Comparison of ENCODE assay signal across 23 cellular contexts in genomic region chr3:160478338-160478737, GRCh38. TPM values are rescaled to one million over a fixed set of nuclear protein-coding genes. Genes with fewer than 3 reads are reported as not detected.
DNase-seq lines count a peak whose midpoint lies in the region; TF ChIP-seq lines count a peak whose summit lies in the region.
"Had no signal": no experiment of that assay in that cellular context is flagged by ENCODE, and none has a peak within 500 bp of the region (broad histone marks: within the 10 kb centered on the region; RNA-seq: fewer than 3 reads in every experiment).

No MANE protein-coding gene starts in this region.

- 81 to 82% methylated on average over 5 of the region's 5 CpGs for WGBS in lower leg skin, 2 donors

- DNase-seq in AG04449 (ENCODE audit: low read depth, low spot score) = peak; percentile 21
- DNase-seq in HCEC 1CT = peak; percentile 33
- DNase-seq in astrocyte of the hippocampus (ENCODE audit: low read depth, low spot score) = peak; percentile 18
- peak; percentile 68 for DNase-seq in fibroblast of the aortic adventitia (ENCODE audit: low read depth)
- DNase-seq in RWPE1 (ENCODE audit: low spot score) = no peak
- DNase-seq in lower leg skin (ENCODE audit: low spot score in 2 of 2) = no peak
- DNase-seq in NCI-H526 treated with DMSO at 0.1 percent for 48 hours (lab: John Stamatoyannopoulos, UW) = no peak
- no peak for DNase-seq in DMS 273 (lab: John Stamatoyannopoulos, UW; ENCODE audit: unreplicated experiment)
- DNase-seq: activated CD4-positive, alpha-beta T cell treated with anti-CD3 and anti-CD28 coated beads, Interleukin-2, amount 50 U/mL, for 1 hour; activated CD8-positive, alpha-beta memory T cell treated with anti-CD3 and anti-CD28 coated beads, Interleukin-2, amount 50 U/mL, for 48 hours; DMS153; foreskin melanocyte; GF-D8; immature natural killer cell; left lung; midbrain; NCI-H1092; NCI-H2081; posterior cingulate gyrus; sigmoid colon; T-helper 2 cell; WERI-Rb-1 had no signal

- no peak overlapping the region for H3K4me3 ChIP-seq in AG04449 (ENCODE audit: low read depth, low read length)
- H3K4me3 ChIP-seq in fibroblast of the aortic adventitia (ENCODE audit: low read depth, low read length) = no peak overlapping the region
- no peak overlapping the region for H3K4me3 ChIP-seq in lower leg skin (ENCODE audit: low read depth, poor library complexity, severe bottlenecking)
- H3K4me3 ChIP-seq: coronary artery, left lung, sigmoid colon had no signal

- no peak for TF ChIP-seq POLR2A in lower leg skin (IDR thresholded peaks at IDR 0.05)

- TF ChIP-seq CTCF in AG04449 (IDR thresholded peaks at IDR 0.05; ENCODE audit: insufficient read depth, low read length, missing control alignments) (no peak), fibroblast of the aortic adventitia (IDR thresholded peaks at IDR 0.05; ENCODE audit: insufficient read depth, low read length) (no peak), RWPE1 (conservative IDR thresholded peaks at IDR 0.05; ENCODE audit: low read depth) (no peak), lower leg skin (IDR thresholded peaks at IDR 0.05) (no peak)

- H3K27ac ChIP-seq in RWPE1 = no peak overlapping the region
- H3K27ac ChIP-seq: coronary artery, left lung, sigmoid colon, WERI-Rb-1 had no signal

- intact Hi-C loops in lower leg skin (cut with DNase I; ENCODE audit: low total_unique reads) = no loop called here

- POLR2A ChIA-PET in AG04449 (lab: Yijun Ruan, JAX) (interaction anchor here (0.6 to 1.2 kb wide), 3 partner anchors 12 to 216 kb away, joined by 3 to 4 read pairs (median 3); no protein-coding TSS in a partner anchor), RWPE1 (lab: Yijun Ruan, JAX; ENCODE audit: low non-redundant PET) (no interaction called here)

- CTCF ChIA-PET in AG04449 (lab: Yijun Ruan, JAX) (interaction anchor here (4.0 to 4.9 kb wide), 2 partner anchors 9 to 28 kb away, joined by 18 to 34 read pairs; partner anchors contain the start of gene TRIM59), RWPE1 (lab: Yijun Ruan, JAX) (interaction anchor here (0.8 kb wide), 1 partner anchor 10 kb away, joined by 3 read pairs; no protein-coding TSS in a partner anchor)

RNA-seq across cellular contexts. Expression of gene TRIM59, which starts 28.8 kb away (rescaled TPM):
- total RNA-seq in fibroblast of the aortic adventitia (ENCODE audit: low replicate concordance) (16.5 and 47.8 TPM in 2 replicates), lower leg skin (1 to 10 TPM; 2.7 to 7.0 (median 3.3) TPM)

Comparison
In these comparisons a context has a peak if more than half of its experiments do, and no peak if none do; other contexts are left out.
1. DNase-seq: peak in AG04449 (single experiment), HCEC 1CT (single experiment), astrocyte of the hippocampus (single experiment) and fibroblast of the aortic adventitia (single experiment); none in RWPE1 (single experiment), lower leg skin (0 of 2), NCI-H526 treated with DMSO at 0.1 percent for 48 hours (single experiment) and DMS 273 (single experiment).